Comparison of ENCODE assay signal across 8 cellular contexts in genomic region chr4:140330311-140330900, GRCh38. TPM values are rescaled to one million over a fixed set of nuclear protein-coding genes. Genes with fewer than 3 reads are reported as not detected.
DNase-seq lines count a peak whose midpoint lies in the region; ATAC-seq, FAIRE-seq and TF ChIP-seq lines count a peak whose summit lies in the region.

No MANE protein-coding gene starts in this region.

- DNase-seq in SKM-1 treated with dmso at 0.1 percent for 144 hours (lab: John Stamatoyannopoulos, UW; ENCODE audit: unreplicated experiment) (peak; percentile 38), SKM-1 (lab: John Stamatoyannopoulos, UW; ENCODE audit: unreplicated experiment) (no peak), RWPE2 (ENCODE audit: low spot score) (no peak), frontal cortex (ENCODE audit: low spot score in 2 of 2) (no peak), transverse colon (no peak), nucleus accumbens (lab: John Stamatoyannopoulos, UW) (no peak)
- DNase-seq in activated CD4-positive, alpha-beta memory T cell treated with anti-CD3 and anti-CD28 coated beads, Interleukin-2, amount 10 ng/mL, durations not matched to agents 7 days and 5 days = no peak
- no peak for DNase-seq in stimulated activated naive CD4-positive, alpha-beta T cell (lab: John Stamatoyannopoulos, UW)

- no peak for TF ChIP-seq POLR2A in transverse colon (IDR thresholded peaks at IDR 0.05)

- H3K36me3 Mint-ChIP-seq in activated CD4-positive, alpha-beta memory T cell treated with anti-CD3 and anti-CD28 coated beads, Interleukin-2, amount 10 ng/mL, durations not matched to agents 7 days and 5 days (ENCODE audit: low read depth) = no peaks in the 10 kb centered on the region

- no peaks in the 10 kb centered on the region for H3K9me3 Mint-ChIP-seq in activated CD4-positive, alpha-beta memory T cell treated with anti-CD3 and anti-CD28 coated beads, Interleukin-2, amount 10 ng/mL, durations not matched to agents 7 days and 5 days

- no peak overlapping the region for H3K4me3 ChIP-seq in RWPE2 (ENCODE audit: severe bottlenecking)
- no peak overlapping the region for H3K4me3 ChIP-seq in transverse colon

- peak; percentile 58 for FAIRE-seq in frontal cortex (lab: Jason Lieb, UNC)

- no peak for TF ChIP-seq EP300 in transverse colon (IDR thresholded peaks at IDR 0.05; ENCODE audit: low read depth)

- WGBS in transverse colon (ENCODE audit: low coverage in 1 of 2), 2 donors = 80 to 94% methylated on average over 1 of the region's 1 CpG

- ATAC-seq in RWPE2 (ENCODE audit: low read depth) = no peak

- H3K27ac ChIP-seq in RWPE2 (ENCODE audit: poor library complexity, severe bottlenecking) (no peak overlapping the region), transverse colon (no peak overlapping the region)

- POLR2A ChIA-PET in activated CD4-positive, alpha-beta memory T cell treated with anti-CD3 and anti-CD28 coated beads, Interleukin-2, amount 10 ng/mL, durations not matched to agents 7 days and 5 days (lab: Charles Lee) = no interaction called here

- TF ChIP-seq CTCF in RWPE2 (IDR thresholded peaks at IDR 0.05; ENCODE audit: poor library complexity, severe bottlenecking) = peak; percentile 82
- TF ChIP-seq CTCF in transverse colon (IDR thresholded peaks at IDR 0.05) = peak; percentile 40 to 57 (median 51)

- CTCF ChIA-PET in activated CD4-positive, alpha-beta memory T cell treated with anti-CD3 and anti-CD28 coated beads, Interleukin-2, amount 10 ng/mL, durations not matched to agents 7 days and 5 days (lab: Charles Lee) = interaction anchor here (0.6 to 4.3 kb wide), 8 partner anchors 10 to 383 kb away, joined by 3 to 19 read pairs (median 4); partner anchors contain the start of gene SCOC

- in situ Hi-C loops in transverse colon (cut with MboI; ENCODE audit: low pct_ligation_motif_present in 1 of 4, low pct_unique_long_range_greater_than_20kb in 1 of 4, low sequenced_read_pairs in 3 of 4) = no loop called here

- peaks cover 26% of the 10 kb centered on the region for H3K27me3 Mint-ChIP-seq in activated CD4-positive, alpha-beta memory T cell treated with anti-CD3 and anti-CD28 coated beads, Interleukin-2, amount 10 ng/mL, durations not matched to agents 7 days and 5 days

- no peak overlapping the region for H3K27ac Mint-ChIP-seq in activated CD4-positive, alpha-beta memory T cell treated with anti-CD3 and anti-CD28 coated beads, Interleukin-2, amount 10 ng/mL, durations not matched to agents 7 days and 5 days

- H3K4me1 ChIP-seq in RWPE2 (ENCODE audit: insufficient read depth, poor library complexity, severe bottlenecking) (no peaks in the 10 kb centered on the region), transverse colon (no peaks in the 10 kb centered on the region)

- intact Hi-C loops in transverse colon (cut with DNase I; ENCODE audit: low total_unique reads) = no loop called here

- H3K9me3 ChIP-seq in RWPE2 (ENCODE audit: severe bottlenecking) (no peaks in the 10 kb centered on the region), transverse colon (no peaks in the 10 kb centered on the region)

- no peak overlapping the region for H3K4me3 Mint-ChIP-seq in activated CD4-positive, alpha-beta memory T cell treated with anti-CD3 and anti-CD28 coated beads, Interleukin-2, amount 10 ng/mL, durations not matched to agents 7 days and 5 days

- H3K27me3 ChIP-seq in RWPE2 (ENCODE audit: insufficient read depth, poor library complexity, severe bottlenecking) = no peaks in the 10 kb centered on the region
- no peaks in the 10 kb centered on the region for H3K27me3 ChIP-seq in transverse colon

- H3K36me3 ChIP-seq in RWPE2 (ENCODE audit: low read depth) = no peaks in the 10 kb centered on the region
- no peaks in the 10 kb centered on the region for H3K36me3 ChIP-seq in transverse colon

- H3K4me1 Mint-ChIP-seq in activated CD4-positive, alpha-beta memory T cell treated with anti-CD3 and anti-CD28 coated beads, Interleukin-2, amount 10 ng/mL, durations not matched to agents 7 days and 5 days = peaks cover 5% of the 10 kb centered on the region

RNA-seq across cellular contexts. Expression of gene SCOC, which starts 43.0 kb away (rescaled TPM):
- total RNA-seq in frontal cortex (104 TPM), transverse colon (10 to 100 TPM in 3 of 4 donors, 1 to 10 TPM in 1; 7.2 to 43.4 (median 25.7) TPM)
- 10 to 100 TPM; 24.5 to 25.0 TPM for total RNA-seq in activated CD4-positive, alpha-beta memory T cell treated with anti-CD3 and anti-CD28 coated beads, Interleukin-2, amount 10 ng/mL, durations not matched to agents 7 days and 5 days
